ENCODE assay signal across 1 cellular context in the genomic region with DNA sequence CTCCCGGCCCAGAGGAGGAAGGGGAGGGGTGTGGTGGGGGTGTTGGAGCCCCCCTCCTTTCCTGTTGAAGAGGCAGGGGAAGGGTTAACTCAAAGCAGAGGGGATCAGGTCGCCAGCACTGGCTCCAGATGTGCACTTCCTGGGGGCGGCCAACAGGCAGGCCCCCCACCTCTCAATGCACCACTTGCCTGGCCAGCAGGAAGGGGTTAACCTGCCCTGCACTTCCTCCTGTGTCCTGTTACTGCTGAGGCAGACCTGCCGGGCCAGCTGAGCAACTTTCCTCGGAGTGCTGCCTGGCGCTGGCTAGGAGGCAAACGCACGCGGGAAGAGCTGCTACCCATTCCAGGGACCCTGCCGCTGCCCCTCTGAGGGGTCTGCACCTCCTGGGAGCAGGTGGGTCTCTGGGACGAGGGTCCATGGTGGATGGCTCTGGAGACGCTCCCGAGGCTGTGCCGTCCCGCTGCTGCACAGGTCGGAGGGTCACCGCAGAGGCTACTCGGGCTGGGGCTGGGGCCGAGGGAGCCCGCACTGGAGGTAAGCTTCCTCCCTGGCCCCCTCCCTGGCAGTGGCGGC.
TF ChIP-seq lines count a peak whose summit lies in the region.

A gene (plus strand): TSS at position 284 of the 573 bp plus-strand sequence. CDS start 3,822 bp downstream, outside the sequence.

TF ChIP-seq in K562, 482 proteins besides CTCF, POLR2A, EP300 and RAD21:
- TF ChIP-seq ZBTB7A (IDR thresholded peaks at IDR 0.05; ENCODE audit: borderline replicate concordance, control insufficient read depth, low read depth, low read length) (0 out of 2 replicates have a peak, but pooled peaks have one; percentile 24), NBN (IDR thresholded peaks at IDR 0.05; ENCODE audit: low read depth) (no peak), NR2C1 (IDR thresholded peaks at IDR 0.05) (no peak), NR2C1 (tag; IDR thresholded peaks at IDR 0.05) (no peak)
- TF ChIP-seq, protein P1, sequence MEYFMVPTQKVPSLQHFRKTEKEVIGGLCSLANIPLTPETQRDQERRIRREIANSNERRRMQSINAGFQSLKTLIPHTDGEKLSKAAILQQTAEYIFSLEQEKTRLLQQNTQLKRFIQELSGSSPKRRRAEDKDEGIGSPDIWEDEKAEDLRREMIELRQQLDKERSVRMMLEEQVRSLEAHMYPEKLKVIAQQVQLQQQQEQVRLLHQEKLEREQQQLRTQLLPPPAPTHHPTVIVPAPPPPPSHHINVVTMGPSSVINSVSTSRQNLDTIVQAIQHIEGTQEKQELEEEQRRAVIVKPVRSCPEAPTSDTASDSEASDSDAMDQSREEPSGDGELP (CRISPR knock-in tag; IDR thresholded peaks at IDR 0.05; ENCODE audit: borderline replicate concordance) = peak; percentile 38; the same call in 1 of the 2 replicates
